ENCODE assay signal across 2 cellular contexts in the genomic region with DNA sequence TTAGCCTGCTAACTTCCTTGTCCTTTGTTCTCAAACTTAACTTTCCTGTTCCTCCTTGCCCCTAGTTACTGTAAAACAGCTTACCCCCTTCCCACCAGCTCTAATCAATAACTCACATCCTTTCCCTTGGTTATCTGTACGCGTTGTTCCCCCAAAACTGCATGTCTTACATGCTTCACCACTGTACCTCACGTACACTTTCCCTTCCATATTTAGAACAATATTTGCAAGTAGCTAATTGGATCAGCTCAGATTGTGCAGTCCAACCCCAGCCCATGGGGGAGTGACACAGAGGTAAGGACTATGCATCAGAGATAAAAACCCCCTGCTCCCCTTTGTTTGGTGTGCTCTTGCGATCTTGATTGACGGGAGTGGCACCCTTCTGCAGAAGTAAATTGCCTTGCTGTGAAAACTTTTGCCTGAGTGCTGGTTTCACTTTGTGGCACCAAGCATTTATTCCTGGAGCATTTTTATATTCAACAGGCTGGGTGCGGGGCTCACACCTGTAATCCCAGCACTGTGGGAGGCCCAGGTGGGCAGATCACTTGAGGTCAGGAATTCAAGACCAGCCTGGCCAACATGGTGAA.
TF ChIP-seq lines count a peak whose summit lies in the region.

No MANE protein-coding gene starts in this region.

TF ChIP-seq in HCT116, 20 proteins besides CTCF, POLR2A, EP300 and RAD21:
- peak; percentile 80 for TF ChIP-seq CBX3 (IDR thresholded peaks at IDR 0.05; ENCODE audit: low read depth)
- no peak for TF ChIP-seq TCF7L2 (IDR thresholded peaks at IDR 0.05; ENCODE audit: borderline replicate concordance, extremely low read depth, insufficient read depth, insufficient read length)
TF ChIP-seq in HCT116: peak in this region for 1.

TF ChIP-seq in GM12878, 131 proteins besides CTCF, POLR2A, EP300 and RAD21:
- TF ChIP-seq CBX5 (IDR thresholded peaks at IDR 0.05; ENCODE audit: low read depth) (0 out of 2 replicates have a peak, but pooled peaks have one; percentile 84), ZNF24 (IDR thresholded peaks at IDR 0.05) (no peak), BACH1 (IDR thresholded peaks at IDR 0.05; ENCODE audit: borderline replicate concordance) (no peak)
